ENCODE assay signal across 18 cellular contexts in genomic region chr18:62334110-62334509, GRCh38. TPM values are rescaled to one million over a fixed set of nuclear protein-coding genes. Genes with fewer than 3 reads are reported as not detected.
DNase-seq lines count a peak whose midpoint lies in the region; FAIRE-seq and TF ChIP-seq lines count a peak whose summit lies in the region.
"Had no signal": no experiment of that assay in that cellular context is flagged by ENCODE, and none has a peak within 500 bp of the region (broad histone marks: within the 10 kb centered on the region; RNA-seq: fewer than 3 reads in every experiment).

No MANE protein-coding gene starts in this region.

- FAIRE-seq in GM12891 (lab: Jason Lieb, UNC), result peak; percentile 51

- no peaks in the 10 kb centered on the region for H3K9me3 Mint-ChIP-seq in osteocyte (ENCODE audit: unreplicated experiment)
- H3K9me3 Mint-ChIP-seq: activated naive CD4-positive, alpha-beta T cell treated with anti-CD3 and anti-CD28 coated beads, Interleukin-2, amount 10 ng/mL, durations not matched to agents 7 days and 5 days; central memory CD8-positive, alpha-beta T cell; naive thymus-derived CD4-positive, alpha-beta T cell had no signal

- H3K27me3 ChIP-seq in skeletal muscle satellite cell (ENCODE audit: control insufficient read depth, insufficient read depth, low read length), result peaks cover 6% of the 10 kb centered on the region
- H3K27me3 ChIP-seq: thyroid gland had no signal

- TF ChIP-seq POLR2A in GM12891 (IDR thresholded peaks at IDR 0.05; ENCODE audit: low read depth, low read length), result no peak

- H3K4me3 ChIP-seq in skeletal muscle satellite cell (ENCODE audit: low read length), result no peak overlapping the region
- H3K4me3 ChIP-seq: thyroid gland had no signal

- peaks cover 10% of the 10 kb centered on the region for H3K4me1 Mint-ChIP-seq in osteocyte (ENCODE audit: unreplicated experiment)
- H3K4me1 Mint-ChIP-seq: central memory CD8-positive, alpha-beta T cell had no signal

- TF ChIP-seq CTCF in osteocyte (IDR thresholded peaks at IDR 0.05), result no peak

- peak overlapping the region; percentile 31 for H3K4me2 ChIP-seq in skeletal muscle satellite cell (ENCODE audit: low read length)

- DNase-seq in GM12891 (ENCODE audit: insufficient read length, low spot score) (no peak), RPMI7951 (ENCODE audit: low read depth) (peak; percentile 74), fibroblast of gingiva (ENCODE audit: low read depth) (peak; percentile 4), osteocyte (ENCODE audit: extremely low spot score, unreplicated experiment) (no peak), anterior cingulate cortex (lab: John Stamatoyannopoulos, UW) (no peak), NCI-H1930 (lab: John Stamatoyannopoulos, UW) (no peak)
- DNase-seq in activated CD4-positive, CD25-positive, alpha-beta regulatory T cell treated with anti-CD3 and anti-CD28 coated beads, Interleukin-2, amount 50 U/mL, for 72 hours, result no peak
- DNase-seq: activated CD8-positive, alpha-beta memory T cell treated with anti-CD3 and anti-CD28 coated beads, Interleukin-2, amount 50 U/mL, for 48 hours; activated naive CD4-positive, alpha-beta T cell treated with anti-CD3 and anti-CD28 coated beads, Interleukin-2, amount 10 ng/mL, durations not matched to agents 7 days and 5 days; hypothalamus; left ventricle myocardium superior; naive thymus-derived CD4-positive, alpha-beta T cell; NCI-H1105 treated with DMSO at 0.1 percent for 48 hours; NCI-H446 treated with DMSO at 0.1 percent for 48 hours; T-helper 1 cell; thyroid gland had no signal

- H3K9me3 ChIP-seq in skeletal muscle satellite cell (replicated peaks; ENCODE audit: low read length), result no peaks in the 10 kb centered on the region
- H3K9me3 ChIP-seq: thyroid gland had no signal

- H3K27me3 Mint-ChIP-seq in osteocyte (ENCODE audit: unreplicated experiment), result peaks cover 47% of the 10 kb centered on the region

- no peak overlapping the region for H3K27ac Mint-ChIP-seq in osteocyte (ENCODE audit: unreplicated experiment)
- H3K27ac Mint-ChIP-seq: activated naive CD4-positive, alpha-beta T cell treated with anti-CD3 and anti-CD28 coated beads, Interleukin-2, amount 10 ng/mL, durations not matched to agents 7 days and 5 days; naive thymus-derived CD4-positive, alpha-beta T cell had no signal

- no peaks in the 10 kb centered on the region for H3K36me3 ChIP-seq in skeletal muscle satellite cell (ENCODE audit: insufficient read depth, low read length)
- H3K36me3 ChIP-seq: thyroid gland had no signal

- H3K9ac ChIP-seq in skeletal muscle satellite cell (ENCODE audit: low read depth, low read length), result no peak overlapping the region

- no peak overlapping the region for H3K4me3 Mint-ChIP-seq in osteocyte (ENCODE audit: unreplicated experiment)
- H3K4me3 Mint-ChIP-seq: activated naive CD4-positive, alpha-beta T cell treated with anti-CD3 and anti-CD28 coated beads, Interleukin-2, amount 10 ng/mL, durations not matched to agents 7 days and 5 days; central memory CD8-positive, alpha-beta T cell; naive thymus-derived CD4-positive, alpha-beta T cell had no signal

- peaks cover 34% of the 10 kb centered on the region for H3K4me1 ChIP-seq in skeletal muscle satellite cell (ENCODE audit: control insufficient read depth, insufficient read depth, low read length)
- H3K4me1 ChIP-seq: thyroid gland had no signal

- H3K36me3 Mint-ChIP-seq in osteocyte (ENCODE audit: unreplicated experiment), result no peaks in the 10 kb centered on the region

TF ChIP-seq in GM12891, 5 proteins besides CTCF, POLR2A, EP300 and RAD21:
- no peak for TF ChIP-seq POU2F2 (IDR thresholded peaks at IDR 0.05; ENCODE audit: low read depth, low read length)
- TF ChIP-seq PAX5 (IDR thresholded peaks at IDR 0.05; ENCODE audit: insufficient read depth, low read length, severe bottlenecking), result no peak
- no peak for TF ChIP-seq SPI1 (IDR thresholded peaks at IDR 0.05; ENCODE audit: low read depth, low read length)
- TF ChIP-seq TAF1 (IDR thresholded peaks at IDR 0.05; ENCODE audit: low read depth, low read length), result no peak
- no peak for TF ChIP-seq POLR2AphosphoS5 (IDR thresholded peaks at IDR 0.05; ENCODE audit: low read depth, low read length)

RNA-seq across cellular contexts. Expression of gene TNFRSF11A, which starts 9.0 kb away (rescaled TPM):
- 1.2 TPM for polyA plus RNA-seq in GM12891 (2012; ENCODE audit: low read depth, missing spikeins)
- 0.10 and 0.36 TPM in 2 replicates for total RNA-seq in RPMI7951 (2014; rRNA removed; shearing (Covaris generic))
- total RNA-seq in skeletal muscle satellite cell (2012; rRNA removed), result under 0.01 and 0.25 TPM in 2 replicates
- total RNA-seq in osteocyte, result 0.19 TPM in 1 of 2 replicates, not detected in the other
- polyA plus RNA-seq: naive thymus-derived CD4-positive, alpha-beta T cell had no signal

Comparison
In these comparisons a context has a peak if more than half of its experiments do, and no peak if none do; other contexts are left out.
1. DNase-seq: peak in RPMI7951 (single experiment) and fibroblast of gingiva (single experiment); none in GM12891 (single experiment), activated CD4-positive, CD25-positive, alpha-beta regulatory T cell treated with anti-CD3 and anti-CD28 coated beads, Interleukin-2, amount 50 U/mL, for 72 hours (single experiment), osteocyte (single experiment), anterior cingulate cortex (0 of 58) and NCI-H1930 (0 of 2).